33 cellular contexts compared by ENCODE assay signal in the genomic region with DNA sequence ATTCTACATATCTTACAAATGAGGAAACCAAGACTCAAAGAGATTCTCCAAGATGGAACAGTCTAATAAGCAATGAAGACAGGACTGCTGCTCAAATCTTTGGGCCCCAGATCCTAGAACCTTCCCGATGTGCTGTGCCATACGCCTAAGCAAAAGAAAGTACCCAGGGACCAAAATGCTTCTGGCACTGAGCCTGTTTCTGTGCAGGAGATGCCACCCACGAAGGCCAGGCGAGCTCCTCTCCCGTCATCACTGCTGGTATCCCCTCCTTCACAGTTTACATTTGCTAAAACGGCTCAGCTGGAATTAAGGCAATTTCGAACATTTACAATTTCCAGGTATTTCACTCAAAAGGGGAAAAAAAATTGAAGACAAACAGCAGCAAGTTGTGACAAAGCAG.
"Had no signal": no experiment of that assay in that cellular context is flagged by ENCODE, and none has a peak within 500 bp of the region (broad histone marks: within the 10 kb centered on the region; RNA-seq: fewer than 3 reads in every experiment).

No MANE protein-coding gene starts in this region.

- H3K27me3 ChIP-seq: ascending aorta, breast epithelium, cardiac muscle cell, colonic mucosa, dorsolateral prefrontal cortex, esophagus muscularis mucosa, foreskin keratinocyte, gastrocnemius medialis, heart left ventricle had no signal

- H3K4me1 ChIP-seq: ascending aorta, breast epithelium, colonic mucosa, esophagus muscularis mucosa, foreskin keratinocyte, gastrocnemius medialis, heart left ventricle had no signal

- H3K27ac ChIP-seq: ascending aorta, breast epithelium, cardiac muscle cell, colonic mucosa, esophagus muscularis mucosa, foreskin keratinocyte, gastrocnemius medialis, heart left ventricle, WERI-Rb-1 had no signal

- DNase-seq: activated B cell treated with CpG ODN at 0.5 μM for 24 hours; activated CD4-positive, alpha-beta memory T cell treated with anti-CD3 and anti-CD28 coated beads, Interleukin-2, amount 10 ng/mL, durations not matched to agents 7 days and 5 days; activated CD4-positive, alpha-beta T cell treated with anti-CD3 and anti-CD28 coated beads, Interleukin-2, amount 10 ng/mL, durations not matched to agents 7 days and 5 days; activated CD4-positive, alpha-beta T cell treated with anti-CD3 and anti-CD28 coated beads, Interleukin-2, amount 50 U/mL, for 4 hours; activated CD8-positive, alpha-beta memory T cell treated with anti-CD3 and anti-CD28 coated beads, Interleukin-2, amount 50 U/mL, for 48 hours; activated gamma-delta T cell; activated naive CD4-positive, alpha-beta T cell; activated naive CD4-positive, alpha-beta T cell treated with anti-CD3 and anti-CD28 coated beads, Interleukin-2, amount 10 ng/mL, durations not matched to agents 7 days and 5 days; activated naive CD8-positive, alpha-beta T cell treated with anti-CD3 and anti-CD28 coated beads, Interleukin-2, amount 10 ng/mL, durations not matched to agents 7 days and 5 days; activated T-cell treated with anti-CD3 and anti-CD28 coated beads for 4 hours; activated T-cell treated with anti-CD3 and anti-CD28 coated beads, Interleukin-2, amount 50 U/mL, for 24 hours; activated T-cell treated with anti-CD3 and anti-CD28 coated beads, Interleukin-2, amount 50 U/mL, for 72 hours; central memory CD4-positive, alpha-beta T cell; cerebellar nuclear complex; colonic mucosa; effector memory CD4-positive, alpha-beta T cell; endodermal cell; erythroblast; foreskin keratinocyte; gastrocnemius medialis; glutamatergic neuron; heart left ventricle; T-helper 1 cell; T-helper 17 cell; T1000; WERI-Rb-1 had no signal

- ATAC-seq: activated CD4-positive, CD25-positive, alpha-beta regulatory T cell treated with anti-CD3 and anti-CD28 coated beads, Interleukin-2, amount 50 U/mL, for 24 hours; activated naive CD4-positive, alpha-beta T cell treated with anti-CD3 and anti-CD28 coated beads, Interleukin-2, amount 50 U/mL, for 72 hours; activated T-cell treated with anti-CD3 and anti-CD28 coated beads, Interleukin-2, amount 50 U/mL, for 72 hours; foreskin keratinocyte; gastrocnemius medialis; heart left ventricle; T-helper 17 cell had no signal

- H3K9me3 ChIP-seq: ascending aorta, breast epithelium, colonic mucosa, esophagus muscularis mucosa, gastrocnemius medialis, heart left ventricle had no signal

- H3K4me3 ChIP-seq: ascending aorta, breast epithelium, cardiac muscle cell, colonic mucosa, dorsolateral prefrontal cortex, esophagus muscularis mucosa, gastrocnemius medialis, heart left ventricle had no signal

- H3K36me3 ChIP-seq: breast epithelium, cardiac muscle cell, colonic mucosa, gastrocnemius medialis had no signal
